8 cellular contexts compared by ENCODE assay signal in genomic region chr4:153345011-153345981, GRCh38. TPM values are rescaled to one million over a fixed set of nuclear protein-coding genes. Genes with fewer than 3 reads are reported as not detected.
A peak's percentile ranks its signal among the peaks of the same experiment; 100 is the strongest.
DNase-seq lines count a peak whose midpoint lies in the region; ATAC-seq and TF ChIP-seq lines count a peak whose summit lies in the region.

No MANE protein-coding gene starts in this region.

- H3K4me3 ChIP-seq in effector memory CD4-positive, alpha-beta T cell (ENCODE audit: insufficient read depth, low read depth, low read length, poor library complexity, severe bottlenecking): peak overlapping the region; percentile 91

- no peaks in the 10 kb centered on the region for H3K36me3 ChIP-seq in effector memory CD4-positive, alpha-beta T cell (ENCODE audit: control insufficient read depth, insufficient read depth, low read length)

- peak; percentile 29 for ATAC-seq in GM18502 (IDR thresholded peaks at IDR 0.05; ENCODE audit: poor library complexity, unreplicated experiment)
- peak; percentile 48 for ATAC-seq in HG03025 (IDR thresholded peaks at IDR 0.05; ENCODE audit: low FRiP score, unreplicated experiment)

- H3K27me3 ChIP-seq in effector memory CD4-positive, alpha-beta T cell (replicated peaks; ENCODE audit: control insufficient read depth, insufficient read depth, low read length, poor library complexity, severe bottlenecking): no peaks in the 10 kb centered on the region

- peaks cover 5% of the 10 kb centered on the region for H3K4me1 ChIP-seq in effector memory CD4-positive, alpha-beta T cell (ENCODE audit: control insufficient read depth, insufficient read depth, low read length, poor library complexity, severe bottlenecking)

- peaks cover 1% of the 10 kb centered on the region for H3K36me3 Mint-ChIP-seq in mesothelial cell of epicardium

- no peaks in the 10 kb centered on the region for H3K9me3 Mint-ChIP-seq in mesothelial cell of epicardium

- H3K9me3 ChIP-seq in effector memory CD4-positive, alpha-beta T cell (ENCODE audit: control insufficient read depth, low read length): no peaks in the 10 kb centered on the region

- DNase-seq in A172 (ENCODE audit: low spot score) (peak; percentile 50), NCI-H2227 treated with DMSO at 0.1 percent for 48 hours (lab: John Stamatoyannopoulos, UW) (peak; percentile 62), mesothelial cell of epicardium (ENCODE audit: low spot score in 2 of 2, unreplicated experiment in 2 of 2) (peak in 1 of 2 experiments; percentile 47)
- peak; percentile 73 for DNase-seq in activated CD4-positive, alpha-beta T cell treated with anti-CD3 and anti-CD28 coated beads for 48 hours
- peak in 2 of 3 donors; percentile 18 to 24 for DNase-seq in effector memory CD4-positive, alpha-beta T cell
- DNase-seq in stimulated activated CD8-positive, alpha-beta memory T cell treated with anti-CD3 and anti-CD28 coated beads, Interleukin-7, amount 100 ng/mL, for 1 hour (ENCODE audit: low read depth in 2 of 2): peak; percentile 10 to 29

- peak overlapping the region; percentile 93 for H3K27ac Mint-ChIP-seq in mesothelial cell of epicardium

- peaks cover 28% of the 10 kb centered on the region for H3K4me1 Mint-ChIP-seq in mesothelial cell of epicardium

- TF ChIP-seq CTCF in mesothelial cell of epicardium (IDR thresholded peaks at IDR 0.05; ENCODE audit: unreplicated experiment): no peak

- H3K27ac ChIP-seq in effector memory CD4-positive, alpha-beta T cell (ENCODE audit: insufficient read depth, low read length, poor library complexity, severe bottlenecking): peak overlapping the region; percentile 7

- H3K4me3 Mint-ChIP-seq in mesothelial cell of epicardium: peak overlapping the region; percentile 92

- H3K27me3 Mint-ChIP-seq in mesothelial cell of epicardium (ENCODE audit: low read depth): no peaks in the 10 kb centered on the region

RNA-seq across cellular contexts. Expression of gene MND1, which starts 0.8 kb away (rescaled TPM):
- 28.9 and 39.6 TPM in 2 replicates for total RNA-seq in A172 (2014; rRNA removed; shearing (Covaris generic))
- total RNA-seq in mesothelial cell of epicardium: 7.5 to 9.1 TPM (median 7.7 TPM) in 3 replicates
